ENCODE assay signal across 8 cellular contexts in the genomic region with DNA sequence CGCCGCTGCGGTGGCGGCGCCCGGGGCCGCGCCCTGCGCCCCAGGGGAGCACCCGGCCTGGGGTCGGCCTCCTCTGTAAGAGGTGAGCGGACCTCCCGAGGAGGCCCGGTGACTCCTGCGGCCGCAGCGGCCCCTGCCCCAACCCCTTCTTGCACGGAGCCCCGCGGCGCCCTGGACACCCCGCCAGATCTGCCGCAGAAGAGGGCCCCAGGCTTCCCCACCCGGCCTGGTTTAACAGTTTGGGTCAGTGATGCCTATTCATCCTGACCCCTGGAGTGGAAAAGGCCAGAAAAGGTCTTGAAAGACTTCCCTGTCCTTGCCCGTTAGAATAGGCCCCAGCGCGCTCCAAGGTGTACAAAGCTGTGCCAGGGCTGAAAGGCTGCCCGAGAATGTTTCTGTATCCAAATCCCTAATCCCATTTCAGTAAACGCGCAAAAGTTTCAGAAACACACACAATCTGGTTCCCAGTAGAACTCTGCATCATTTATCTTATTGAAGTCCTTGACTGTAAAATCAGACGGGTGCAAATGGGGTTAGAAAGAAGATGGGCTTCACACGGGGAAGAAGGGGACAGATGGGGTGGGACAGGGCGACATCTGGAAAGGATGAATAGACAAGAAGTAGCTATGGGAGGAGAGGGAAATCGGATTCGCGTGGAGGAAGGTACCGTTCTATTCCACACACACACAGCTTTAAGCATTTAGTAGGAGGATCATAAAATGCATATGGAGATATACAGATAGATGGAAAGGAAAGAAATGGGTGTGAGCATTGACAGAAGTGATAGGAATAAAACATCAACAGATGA. TPM values are rescaled to one million over a fixed set of nuclear protein-coding genes. Genes with fewer than 3 reads are reported as not detected.
DNase-seq lines count a peak whose midpoint lies in the region; ATAC-seq and TF ChIP-seq lines count a peak whose summit lies in the region.

No MANE protein-coding gene starts in this region.

- H3K27ac ChIP-seq in right cardiac atrium (ENCODE audit: low read length) (peak overlapping the region; percentile 99), sigmoid colon (peak overlapping the region; percentile 95 to 100 (median 98))

- no peak for TF ChIP-seq POLR2A in sigmoid colon (IDR thresholded peaks at IDR 0.05)

- H3K9me3 Mint-ChIP-seq in Calu3 (ENCODE audit: low read depth, unreplicated experiment): no peaks in the 10 kb centered on the region
- no peaks in the 10 kb centered on the region for H3K9me3 Mint-ChIP-seq in activated naive CD8-positive, alpha-beta T cell treated with anti-CD3 and anti-CD28 coated beads, Interleukin-2, amount 10 ng/mL, durations not matched to agents 7 days and 5 days

- POLR2A ChIA-PET in activated naive CD8-positive, alpha-beta T cell treated with anti-CD3 and anti-CD28 coated beads, Interleukin-2, amount 10 ng/mL, durations not matched to agents 7 days and 5 days (lab: Charles Lee): interaction anchor here (0.9 to 6.3 kb wide), 13 partner anchors 9 to 526 kb away, joined by 3 to 215 read pairs (median 6); partner anchors contain the start of genes ATG10, RPS23 and ZCCHC9

- no peak for TF ChIP-seq CTCF in Calu3 (IDR thresholded peaks at IDR 0.05; ENCODE audit: unreplicated experiment)
- TF ChIP-seq CTCF in sigmoid colon (IDR thresholded peaks at IDR 0.05): no peak
- no peak for TF ChIP-seq CTCF in GM13976 (IDR thresholded peaks at IDR 0.05; ENCODE audit: borderline replicate concordance, control extremely low read depth, extremely low read depth, insufficient read depth, missing control alignments)

- CTCF ChIA-PET in Calu3 (lab: Charles Lee): interaction anchor here (0.6 to 1.7 kb wide), 6 partner anchors 72 to 414 kb away, joined by 3 to 18 read pairs (median 4); no protein-coding TSS in a partner anchor

- in situ Hi-C loops in GM13976 (cut with MboI; ENCODE audit: low sequenced_read_pairs, unreplicated experiment): loop anchor here (10.0 kb wide), 1 partner anchor 93 kb away; no protein-coding TSS in a partner anchor

- no peaks in the 10 kb centered on the region for H3K27me3 ChIP-seq in right cardiac atrium (ENCODE audit: control insufficient read depth, insufficient read depth)
- H3K27me3 ChIP-seq in sigmoid colon: no peaks in the 10 kb centered on the region

- H3K4me3 Mint-ChIP-seq in Calu3 (ENCODE audit: low read depth, unreplicated experiment): peak overlapping the region; percentile 91
- H3K4me3 Mint-ChIP-seq in activated naive CD8-positive, alpha-beta T cell treated with anti-CD3 and anti-CD28 coated beads, Interleukin-2, amount 10 ng/mL, durations not matched to agents 7 days and 5 days: peak overlapping the region; percentile 92

- H3K27ac Mint-ChIP-seq in Calu3 (ENCODE audit: unreplicated experiment): peak overlapping the region; percentile 51
- peak overlapping the region; percentile 63 for H3K27ac Mint-ChIP-seq in activated naive CD8-positive, alpha-beta T cell treated with anti-CD3 and anti-CD28 coated beads, Interleukin-2, amount 10 ng/mL, durations not matched to agents 7 days and 5 days

- H3K4me1 Mint-ChIP-seq in Calu3 (ENCODE audit: low read depth, unreplicated experiment): peaks cover 48% of the 10 kb centered on the region
- peaks cover 19% of the 10 kb centered on the region for H3K4me1 Mint-ChIP-seq in activated naive CD8-positive, alpha-beta T cell treated with anti-CD3 and anti-CD28 coated beads, Interleukin-2, amount 10 ng/mL, durations not matched to agents 7 days and 5 days

- no peaks in the 10 kb centered on the region for H3K36me3 ChIP-seq in sigmoid colon

- intact Hi-C loops in Calu3 (cut with micrococcal nuclease; ENCODE audit: unreplicated experiment) (loop anchor here (1.0 to 10.0 kb wide), 5 partner anchors 99 to 473 kb away; partner anchors contain the start of gene ATG10), right cardiac atrium (cut with DNase I) (loop anchor here (1.0 to 10.0 kb wide), 7 partner anchors 35 to 413 kb away; no protein-coding TSS in a partner anchor), sigmoid colon (cut with DNase I) (loop anchor here (1.0 to 5.0 kb wide), 6 partner anchors 35 to 415 kb away; no protein-coding TSS in a partner anchor)

- peaks cover 29% of the 10 kb centered on the region for H3K36me3 Mint-ChIP-seq in Calu3 (ENCODE audit: insufficient read depth, unreplicated experiment)
- peaks cover 3% of the 10 kb centered on the region for H3K36me3 Mint-ChIP-seq in activated naive CD8-positive, alpha-beta T cell treated with anti-CD3 and anti-CD28 coated beads, Interleukin-2, amount 10 ng/mL, durations not matched to agents 7 days and 5 days

- no peak for ATAC-seq in activated naive CD8-positive, alpha-beta T cell treated with anti-CD3 and anti-CD28 coated beads, Interleukin-2, amount 10 ng/mL, durations not matched to agents 7 days and 5 days (ENCODE audit: low read depth)
- ATAC-seq in right cardiac atrium: no peak

- 20% methylated on average over 37 of the region's 37 CpGs for WGBS in right cardiac atrium
- WGBS in sigmoid colon, 2 donors: 29% methylated on average over 37 of the region's 37 CpGs

- H3K4me3 ChIP-seq in Jurkat, Clone E6-1 (ENCODE audit: low read length): peak overlapping the region; percentile 73
- H3K4me3 ChIP-seq in right cardiac atrium (ENCODE audit: low read length) (peak overlapping the region; percentile 91), sigmoid colon (peak overlapping the region; percentile 46 to 89 (median 82))

- H3K9me3 ChIP-seq in right cardiac atrium (ENCODE audit: control insufficient read depth, low read length): no peaks in the 10 kb centered on the region
- H3K9me3 ChIP-seq in sigmoid colon: no peaks in the 10 kb centered on the region

- no peak for DNase-seq in Calu3
- no peak for DNase-seq in Jurkat, Clone E6-1 (ENCODE audit: low read depth, low spot score)
- no peak for DNase-seq in activated naive CD8-positive, alpha-beta T cell treated with anti-CD3 and anti-CD28 coated beads, Interleukin-2, amount 10 ng/mL, durations not matched to agents 7 days and 5 days
- DNase-seq in right cardiac atrium: peak in 1 of 3 donors; percentile 79
- peak; percentile 77 for DNase-seq in sigmoid colon
- DNase-seq in GM13976 (ENCODE audit: low spot score): no peak
- no peak for DNase-seq in GDM1 (lab: John Stamatoyannopoulos, UW)
- DNase-seq in NCI-H128 (lab: John Stamatoyannopoulos, UW; ENCODE audit: unreplicated experiment): no peak

- no peak for TF ChIP-seq EP300 in sigmoid colon (IDR thresholded peaks at IDR 0.05)

- no peaks in the 10 kb centered on the region for H3K27me3 Mint-ChIP-seq in Calu3 (ENCODE audit: unreplicated experiment)
- H3K27me3 Mint-ChIP-seq in activated naive CD8-positive, alpha-beta T cell treated with anti-CD3 and anti-CD28 coated beads, Interleukin-2, amount 10 ng/mL, durations not matched to agents 7 days and 5 days: peaks cover 25% of the 10 kb centered on the region

- H3K4me1 ChIP-seq in right cardiac atrium (ENCODE audit: control insufficient read depth, insufficient read depth, low read length): peaks cover 2% of the 10 kb centered on the region
- peaks cover 0 to 59% (median 42%) of the 10 kb centered on the region in 4 donors for H3K4me1 ChIP-seq in sigmoid colon

- BruUV-seq in Calu3 (replicated peaks; lab: Mats Ljungman, UMichigan): no TSS peak

RNA-seq across cellular contexts. Expression of gene SSBP2, which starts 1.1 kb away (rescaled TPM):
- total RNA-seq in Calu3 (2022): 15.5 and 18.9 TPM in 2 replicates
- 67.7 TPM for polyA plus RNA-seq in Jurkat, Clone E6-1 (2012; ENCODE audit: insufficient read depth, insufficient read length)
- 10 to 100 TPM; 32.5 to 35.4 TPM for total RNA-seq in activated naive CD8-positive, alpha-beta T cell treated with anti-CD3 and anti-CD28 coated beads, Interleukin-2, amount 10 ng/mL, durations not matched to agents 7 days and 5 days
- 10 to 100 TPM; 50.6 to 57.8 (median 54.1) TPM for total RNA-seq in right cardiac atrium
- polyA plus RNA-seq in right cardiac atrium: 31.9 TPM
- 10 to 100 TPM; 68.7 to 89.2 (median 84.6) TPM for total RNA-seq in sigmoid colon
- 10 to 100 TPM in 2 of 3 donors, 1 to 10 TPM in 1; 9.9 to 19.2 (median 14.1) TPM for polyA plus RNA-seq in sigmoid colon
